16 cellular contexts compared by ENCODE assay signal in genomic region chr13:109918179-109918651, GRCh38.
A peak's percentile ranks its signal among the peaks of the same experiment; 100 is the strongest.
DNase-seq lines count a peak whose midpoint lies in the region.
"Had no signal": no experiment of that assay in that cellular context is flagged by ENCODE, and none has a peak within 500 bp of the region (broad histone marks: within the 10 kb centered on the region; RNA-seq: fewer than 3 reads in every experiment).

No MANE protein-coding gene starts in this region.

- no peak overlapping the region for H3K27ac ChIP-seq in mesendoderm (ENCODE audit: low read depth, low read length)
- H3K27ac ChIP-seq: sigmoid colon had no signal

- no peak overlapping the region for H3K4me2 ChIP-seq in mesendoderm (ENCODE audit: low read length)

- WGBS in mesendoderm (ENCODE audit: extremely low coverage, insufficient coverage, low lambda C conversion rate) = no CpG with 5 or more reads among the region's 7 CpGs

- no peak overlapping the region for H4K8ac ChIP-seq in mesendoderm (ENCODE audit: low read depth, low read length)

- no peaks in the 10 kb centered on the region for H3K79me1 ChIP-seq in mesendoderm (ENCODE audit: low read length)

- H3K79me2 ChIP-seq in mesendoderm (ENCODE audit: control insufficient read depth, insufficient read depth, low read length) = no peaks in the 10 kb centered on the region

- H3K18ac ChIP-seq in mesendoderm (ENCODE audit: low read length) = no peak overlapping the region

- H3K27me3 ChIP-seq in mesendoderm (ENCODE audit: insufficient read depth, low read length, poor library complexity) = no peaks in the 10 kb centered on the region
- H3K27me3 ChIP-seq: sigmoid colon had no signal

- no peak overlapping the region for H3K4me3 ChIP-seq in mesendoderm (ENCODE audit: low read length)
- H3K4me3 ChIP-seq: sigmoid colon had no signal

- no peak overlapping the region for H3K9ac ChIP-seq in mesendoderm (ENCODE audit: low read length)

- no peak overlapping the region for H3K4ac ChIP-seq in mesendoderm (ENCODE audit: low read depth, low read length)

- no peak overlapping the region for H2BK15ac ChIP-seq in mesendoderm (replicated peaks; ENCODE audit: low read depth)

- H2BK5ac ChIP-seq in mesendoderm (ENCODE audit: low read length) = no peak overlapping the region

- no peak overlapping the region for H3K56ac ChIP-seq in mesendoderm (ENCODE audit: low read length)

- no peaks in the 10 kb centered on the region for H3K36me3 ChIP-seq in mesendoderm (ENCODE audit: control insufficient read depth, insufficient read depth, low read length)
- H3K36me3 ChIP-seq: sigmoid colon had no signal

- peak; percentile 33 for DNase-seq in NCI-H82 (lab: John Stamatoyannopoulos, UW)
- no peak for DNase-seq in NCI-H82 treated with DMSO at 0.1 percent for 48 hours (lab: John Stamatoyannopoulos, UW; ENCODE audit: unreplicated experiment)
- peak; percentile 73 for DNase-seq in amniotic epithelial cell (ENCODE audit: low read depth)
- peak; percentile 18 for DNase-seq in mesendoderm
- no peak for DNase-seq in retina
- DNase-seq in stimulated activated naive CD4-positive, alpha-beta T cell treated with Interleukin-2 at 50 U/mL for 16 hours (lab: John Stamatoyannopoulos, UW) = no peak
- DNase-seq in activated gamma-delta T cell treated with Interleukin-2 at 50 U/mL for 16 hours = no peak
- DNase-seq in stimulated activated naive CD4-positive, alpha-beta T cell (lab: John Stamatoyannopoulos, UW) = no peak
- DNase-seq: ACHN; activated naive CD8-positive, alpha-beta T cell treated with anti-CD3 and anti-CD28 coated beads, Interleukin-2, amount 10 ng/mL, durations not matched to agents 7 days and 5 days; Calu3; erythroblast; MV-4-11; NCI-H2171 treated with DMSO at 0.1 percent for 48 hours; sigmoid colon; stimulated activated naive CD8-positive, alpha-beta T cell treated with anti-CD3 and anti-CD28 coated beads, Interleukin-15, amount 100 ng/mL, for 72 hours had no signal

- H2BK120ac ChIP-seq in mesendoderm (ENCODE audit: low read depth, low read length) = no peak overlapping the region

- H4K5ac ChIP-seq in mesendoderm (ENCODE audit: low read length) = no peak overlapping the region

- no peaks in the 10 kb centered on the region for H3K4me1 ChIP-seq in mesendoderm (ENCODE audit: control insufficient read depth, low read depth, low read length)
- H3K4me1 ChIP-seq: sigmoid colon had no signal

- H3K23ac ChIP-seq in mesendoderm (ENCODE audit: low read length) = no peak overlapping the region

- no peak overlapping the region for H2AK5ac ChIP-seq in mesendoderm (ENCODE audit: low read length)

Comparison
In these comparisons a context has a peak if more than half of its experiments do, and no peak if none do; other contexts are left out.
1. DNase-seq: peak in NCI-H82 (single experiment), amniotic epithelial cell (single experiment) and mesendoderm (single experiment); none in NCI-H82 treated with DMSO at 0.1 percent for 48 hours (single experiment), retina (single experiment), stimulated activated naive CD4-positive, alpha-beta T cell treated with Interleukin-2 at 50 U/mL for 16 hours (single experiment), activated gamma-delta T cell treated with Interleukin-2 at 50 U/mL for 16 hours (single experiment) and stimulated activated naive CD4-positive, alpha-beta T cell (0 of 6).